ENCODE assay signal across 7 cellular contexts in the genomic region with DNA sequence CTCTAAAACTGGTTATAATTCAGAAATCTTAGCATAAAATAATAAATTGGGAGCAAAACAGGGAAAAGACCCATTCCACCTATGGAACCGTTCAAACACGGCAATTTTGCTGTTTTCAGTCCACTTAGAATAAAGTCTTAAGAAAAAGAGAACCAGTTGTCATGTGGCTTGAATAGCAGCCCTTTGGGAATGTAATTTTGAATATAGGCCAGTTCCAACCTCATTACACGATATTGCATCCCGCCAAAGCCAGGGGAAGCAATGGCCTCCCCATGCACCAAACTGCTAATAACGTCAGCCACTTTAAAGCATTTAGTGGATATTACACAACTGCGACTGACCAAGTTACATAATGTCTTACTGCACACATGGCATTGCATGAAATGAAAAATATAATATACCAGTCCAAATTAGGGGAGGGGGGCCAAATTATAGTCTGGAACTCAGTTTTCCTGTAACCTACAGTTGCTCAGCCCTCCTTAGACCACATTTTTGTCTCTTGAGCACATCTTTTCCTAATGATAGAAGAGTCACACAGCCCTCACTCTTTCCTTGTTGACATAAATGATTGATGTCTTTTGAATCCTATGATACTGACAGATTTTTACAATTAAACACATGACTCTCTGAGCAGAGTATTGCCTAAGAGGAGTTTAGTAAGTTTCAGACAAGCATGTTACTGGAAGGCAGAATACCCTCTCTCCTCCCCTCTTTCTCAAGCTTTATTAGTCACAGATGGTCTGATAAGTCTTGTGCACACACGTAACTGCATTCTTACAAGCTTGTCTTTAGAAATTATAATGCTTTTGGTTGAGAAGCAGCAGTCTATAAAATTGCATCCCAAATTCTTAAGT. TPM values are rescaled to one million over a fixed set of nuclear protein-coding genes. Genes with fewer than 3 reads are reported as not detected.
DNase-seq lines count a peak whose midpoint lies in the region; ATAC-seq and TF ChIP-seq lines count a peak whose summit lies in the region.

No MANE protein-coding gene starts in this region.

- POLR2A ChIA-PET in HCT116 (lab: Charles Lee), result no interaction called here

- peak overlapping the region; percentile 65 to 78 for H3K4me3 ChIP-seq in HCT116 (replicated peaks in 1 of 2; ENCODE audit: low read depth in 1 of 2, low read length in 2 of 2)
- H3K4me3 ChIP-seq in SK-N-MC, result peak overlapping the region; percentile 87
- H3K4me3 ChIP-seq in trophoblast cell (ENCODE audit: low read depth, low read length), result no peak overlapping the region
- H3K4me3 ChIP-seq in effector memory CD4-positive, alpha-beta T cell (ENCODE audit: insufficient read depth, low read depth, low read length, poor library complexity, severe bottlenecking), result no peak overlapping the region

- TF ChIP-seq CTCF in HCT116 (IDR thresholded peaks at IDR 0.05 in 2 of 3, conservative IDR thresholded peaks at IDR 0.05 in 1 of 3; ENCODE audit: borderline replicate concordance in 1 of 3, insufficient read depth in 1 of 3, low read depth in 2 of 3, low read length in 2 of 3), result no peak

- CTCF ChIA-PET in HCT116 (lab: Charles Lee), result interaction anchor here (1.4 to 2.0 kb wide), 3 partner anchors 19 to 39 kb away, joined by 4 to 8 read pairs (median 4); no protein-coding TSS in a partner anchor

- no peak overlapping the region for H2BK12ac ChIP-seq in trophoblast cell (ENCODE audit: low read length)

- RAD21 ChIA-PET in HCT116 (lab: Charles Lee; ENCODE audit: low non-redundant PET in 1 of 2, low total read pairs in 2 of 2, uncharacterized antibody in 2 of 2, unreplicated experiment in 2 of 2), result no interaction called here

- H3K23ac ChIP-seq in trophoblast cell (ENCODE audit: low read length), result no peak overlapping the region

- no peaks in the 10 kb centered on the region for H3K9me2 ChIP-seq in HCT116 (ENCODE audit: insufficient read depth)

- H3K4me2 ChIP-seq in HCT116 (ENCODE audit: low read length) (peak overlapping the region; percentile 97), trophoblast cell (ENCODE audit: low read length) (peak overlapping the region; percentile 92)

- no peak overlapping the region for H4K12ac ChIP-seq in trophoblast cell (ENCODE audit: low read depth, low read length)

- H3K27me3 ChIP-seq in HCT116 (ENCODE audit: insufficient read depth, low read length), result no peaks in the 10 kb centered on the region
- H3K27me3 ChIP-seq in trophoblast cell (ENCODE audit: insufficient read depth, low read length), result no peaks in the 10 kb centered on the region
- no peaks in the 10 kb centered on the region for H3K27me3 ChIP-seq in effector memory CD4-positive, alpha-beta T cell (replicated peaks; ENCODE audit: control insufficient read depth, insufficient read depth, low read length, poor library complexity, severe bottlenecking)

- H3K79me2 ChIP-seq in HCT116 (ENCODE audit: insufficient read depth, low read length), result no peaks in the 10 kb centered on the region
- H3K79me2 ChIP-seq in trophoblast cell (ENCODE audit: control insufficient read depth, insufficient read depth, low read length, poor library complexity), result no peaks in the 10 kb centered on the region

- TF ChIP-seq POLR2A in HCT116 (IDR thresholded peaks at IDR 0.05; ENCODE audit: borderline replicate concordance, extremely low read depth, insufficient read depth, insufficient read length), result no peak

- H3K14ac ChIP-seq in trophoblast cell (ENCODE audit: low read length), result no peak overlapping the region

- H2BK5ac ChIP-seq in trophoblast cell (ENCODE audit: low read depth, low read length, poor library complexity), result no peak overlapping the region

- H3K27ac ChIP-seq in HCT116 (ENCODE audit: low read depth, low read length), result no peak overlapping the region
- H3K27ac ChIP-seq in SK-N-MC, result peak overlapping the region; percentile 86
- no peak overlapping the region for H3K27ac ChIP-seq in trophoblast cell (ENCODE audit: low read depth, low read length)
- H3K27ac ChIP-seq in effector memory CD4-positive, alpha-beta T cell (ENCODE audit: insufficient read depth, low read length, poor library complexity, severe bottlenecking), result no peak overlapping the region

- H3K4me1 ChIP-seq in HCT116 (ENCODE audit: control insufficient read depth in 1 of 2, insufficient read depth in 2 of 2, low read length in 2 of 2) (peaks cover 8 to 47% of the 10 kb centered on the region in 2 experiments; a peak in 3 of 4 replicates), trophoblast cell (ENCODE audit: control insufficient read depth in 1 of 2, insufficient read depth in 2 of 2, low read length in 2 of 2) (peaks cover 0 to 7% of the 10 kb centered on the region in 2 experiments)
- H3K4me1 ChIP-seq in effector memory CD4-positive, alpha-beta T cell (ENCODE audit: control insufficient read depth, insufficient read depth, low read length, poor library complexity, severe bottlenecking), result peaks cover 6% of the 10 kb centered on the region

- no peak overlapping the region for H4K8ac ChIP-seq in trophoblast cell (ENCODE audit: low read depth, low read length)

- H3K36me3 ChIP-seq in HCT116 (ENCODE audit: control insufficient read depth in 1 of 2, insufficient read depth in 2 of 2, low read length in 2 of 2) (no peaks in the 10 kb centered on the region), SK-N-MC (ENCODE audit: insufficient read depth, low read length) (no peaks in the 10 kb centered on the region), trophoblast cell (ENCODE audit: control insufficient read depth in 1 of 2, insufficient read depth in 2 of 2, low read length in 2 of 2) (no peaks in the 10 kb centered on the region)
- no peaks in the 10 kb centered on the region for H3K36me3 ChIP-seq in effector memory CD4-positive, alpha-beta T cell (ENCODE audit: control insufficient read depth, insufficient read depth, low read length)

- peak overlapping the region; percentile 91 for H2AFZ ChIP-seq in HCT116 (ENCODE audit: low read depth, low read length, poor library complexity, severe bottlenecking)
- H2AFZ ChIP-seq in trophoblast cell (ENCODE audit: insufficient read depth, low read length, poor library complexity), result no peak overlapping the region

- H3K9me3 ChIP-seq in HCT116 (ENCODE audit: control insufficient read depth in 1 of 2, insufficient read depth in 1 of 2, low read depth in 1 of 2, low read length in 2 of 2) (no peaks in the 10 kb centered on the region), SK-N-MC (ENCODE audit: low read depth, low read length) (no peaks in the 10 kb centered on the region), trophoblast cell (ENCODE audit: insufficient read depth, low read depth, low read length) (no peaks in the 10 kb centered on the region)
- H3K9me3 ChIP-seq in effector memory CD4-positive, alpha-beta T cell (ENCODE audit: control insufficient read depth, low read length), result no peaks in the 10 kb centered on the region

- no peak overlapping the region for H3K4ac ChIP-seq in trophoblast cell (ENCODE audit: low read depth, low read length)

- no peak overlapping the region for H4K91ac ChIP-seq in trophoblast cell (ENCODE audit: low read depth, low read length)

- H3K18ac ChIP-seq in trophoblast cell (ENCODE audit: low read length), result no peak overlapping the region

- BruUV-seq in HCT116 (replicated peaks; lab: Mats Ljungman, UMichigan), result no TSS peak

- intact Hi-C loops in HCT116 (cut with micrococcal nuclease), result loop anchor here (10.0 kb wide), 1 partner anchor 64 kb away; no protein-coding TSS in a partner anchor

- no peak for ATAC-seq in HCT116

- no CpG with 5 or more reads among the region's 7 CpGs for WGBS in trophoblast cell (ENCODE audit: extremely low coverage, insufficient coverage, insufficient read length)

- H3K9ac ChIP-seq in HCT116 (ENCODE audit: low read length), result 0 out of 2 replicates have a peak overlapping the region, but pooled peaks have one; percentile 68
- no peak overlapping the region for H3K9ac ChIP-seq in SK-N-MC (ENCODE audit: insufficient read length)
- H3K9ac ChIP-seq in trophoblast cell (ENCODE audit: low read length), result no peak overlapping the region

- TF ChIP-seq RAD21 in HCT116 (IDR thresholded peaks at IDR 0.05; ENCODE audit: low read depth), result no peak

- H2AK5ac ChIP-seq in trophoblast cell (ENCODE audit: low read length), result no peak overlapping the region

- H2BK120ac ChIP-seq in trophoblast cell (ENCODE audit: insufficient read depth, low read length, poor library complexity), result no peak overlapping the region

- H4K20me1 ChIP-seq in HCT116 (ENCODE audit: insufficient read depth), result no peaks in the 10 kb centered on the region

- DNase-seq in HCT116 (ENCODE audit: low read depth, low spot score), result no peak
- DNase-seq in SK-N-MC (ENCODE audit: low read depth, low spot score), result peak; percentile 95
- peak; percentile 96 for DNase-seq in fibroblast of gingiva (ENCODE audit: low read depth)
- peak; percentile 62 to 96 for DNase-seq in trophoblast cell
- DNase-seq in stimulated activated CD4-positive, alpha-beta T cell treated with anti-CD3 and anti-CD28 coated beads, Interleukin-2, amount 100 ng/mL, for 48 hours, result no peak
- DNase-seq in effector memory CD4-positive, alpha-beta T cell, result no peak
- no peak for DNase-seq in pons (ENCODE audit: low spot score)

- no peaks in the 10 kb centered on the region for H3K79me1 ChIP-seq in trophoblast cell (ENCODE audit: low read length)

TF ChIP-seq in HCT116, 20 proteins besides CTCF, POLR2A, EP300 and RAD21:
- TF ChIP-seq EZH2 (IDR thresholded peaks at IDR 0.05) (no peak), EGR1 (IDR thresholded peaks at IDR 0.05; ENCODE audit: low read depth) (no peak), FOSL1 (IDR thresholded peaks at IDR 0.05; ENCODE audit: low read depth) (no peak), SP1 (IDR thresholded peaks at IDR 0.05; ENCODE audit: low read depth) (no peak), SRF (IDR thresholded peaks at IDR 0.05; ENCODE audit: low read depth) (no peak), EZH2phosphoT487 (IDR thresholded peaks at IDR 0.05; ENCODE audit: borderline replicate concordance) (no peak), MAX (IDR thresholded peaks at IDR 0.05) (no peak), ZFX (IDR thresholded peaks at IDR 0.05) (no peak), YY1 (IDR thresholded peaks at IDR 0.05; ENCODE audit: extremely low read depth, insufficient replicate concordance, low read depth, low read length) (no peak)

RNA-seq across cellular contexts. Expression of gene PLD1, which starts 1.0 kb away (rescaled TPM):
- total RNA-seq in HCT116 (2021; ENCODE audit: unreplicated experiment), result 8.4 TPM
- 2.5 and 2.6 TPM in 2 replicates for polyA plus RNA-seq in HCT116 (2012)
- polyA plus RNA-seq in trophoblast cell (2013), result 1.1 and 1.4 TPM in 2 replicates

RNA-seq across cellular contexts. Expression of gene TMEM212, which starts 31.9 kb away (rescaled TPM):
- total RNA-seq in HCT116 (2021; ENCODE audit: unreplicated experiment), result not detected
- not detected in 2 replicates for polyA plus RNA-seq in HCT116 (2012)
- polyA plus RNA-seq in trophoblast cell (2013), result not detected in 2 replicates

Comparison
In these comparisons a context has a peak if more than half of its experiments do, and no peak if none do; other contexts are left out.
1. DNase-seq: peak in SK-N-MC (single experiment), fibroblast of gingiva (single experiment) and trophoblast cell (2 of 2); none in HCT116 (single experiment), stimulated activated CD4-positive, alpha-beta T cell treated with anti-CD3 and anti-CD28 coated beads, Interleukin-2, amount 100 ng/mL, for 48 hours (0 of 2), effector memory CD4-positive, alpha-beta T cell (0 of 3) and pons (single experiment).
2. H3K4me3 ChIP-seq: peak in HCT116 (2 of 2) and SK-N-MC (single experiment); none in trophoblast cell (single experiment) and effector memory CD4-positive, alpha-beta T cell (single experiment).